In the genomic region with DNA sequence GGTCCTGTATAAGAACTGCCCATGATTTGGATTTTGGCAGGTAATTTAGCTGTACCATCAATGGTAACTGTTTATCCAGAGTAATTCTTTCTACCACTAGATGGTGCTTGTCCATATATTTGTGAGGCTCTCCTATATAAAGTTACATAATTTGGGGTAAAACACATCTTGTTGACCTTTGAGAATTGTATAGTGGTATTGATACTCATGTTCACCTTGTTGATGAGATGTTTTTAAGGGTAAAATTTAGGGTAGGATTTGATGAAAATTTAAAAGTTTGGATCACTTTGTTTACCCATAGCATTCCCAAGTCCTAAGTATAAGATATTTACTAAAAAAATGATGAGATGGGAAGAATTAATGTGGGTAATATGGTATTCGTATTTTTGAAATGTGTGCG, we compare ENCODE assay signal across 8 cellular contexts. TPM values are rescaled to one million over a fixed set of nuclear protein-coding genes. Genes with fewer than 3 reads are reported as not detected.
A peak's percentile ranks its signal among the peaks of the same experiment; 100 is the strongest.
DNase-seq lines count a peak whose midpoint lies in the region; ATAC-seq and TF ChIP-seq lines count a peak whose summit lies in the region.

No MANE protein-coding gene starts in this region.

- no peak overlapping the region for H3K9ac ChIP-seq in parathyroid adenoma

- H2AFZ ChIP-seq in parathyroid adenoma: no peak overlapping the region

- H3K79me2 ChIP-seq in parathyroid adenoma: peaks cover 14% of the 10 kb centered on the region

- TF ChIP-seq POLR2A in esophagus muscularis mucosa (IDR thresholded peaks at IDR 0.05; ENCODE audit: low read depth): no peak

- H3K4me3 Mint-ChIP-seq in activated CD4-positive, alpha-beta T cell treated with anti-CD3 and anti-CD28 coated beads, Interleukin-2, amount 10 ng/mL, durations not matched to agents 7 days and 5 days: no peak overlapping the region

- WGBS in esophagus muscularis mucosa: 82% methylated on average over 2 of the region's 2 CpGs

- CTCF ChIA-PET in activated CD4-positive, alpha-beta T cell treated with anti-CD3 and anti-CD28 coated beads, Interleukin-2, amount 10 ng/mL, durations not matched to agents 7 days and 5 days (lab: Charles Lee): interaction anchor here (0.7 to 1.6 kb wide), 6 partner anchors 11 to 128 kb away, joined by 3 to 4 read pairs (median 3); no protein-coding TSS in a partner anchor

- H3K27me3 ChIP-seq in esophagus muscularis mucosa: no peaks in the 10 kb centered on the region
- no peaks in the 10 kb centered on the region for H3K27me3 ChIP-seq in parathyroid adenoma (ENCODE audit: control insufficient read depth, insufficient read depth, low read length)

- no peaks in the 10 kb centered on the region for H3K36me3 Mint-ChIP-seq in activated CD4-positive, alpha-beta T cell treated with anti-CD3 and anti-CD28 coated beads, Interleukin-2, amount 10 ng/mL, durations not matched to agents 7 days and 5 days (ENCODE audit: low read depth)

- DNase-seq in AML-193 (lab: John Stamatoyannopoulos, UW) (peak; percentile 35 to 56), RKO (ENCODE audit: low spot score) (peak; percentile 70), esophagus muscularis mucosa (ENCODE audit: extremely low spot score) (no peak)
- no peak for DNase-seq in activated CD4-positive, alpha-beta T cell treated with anti-CD3 and anti-CD28 coated beads, Interleukin-2, amount 10 ng/mL, durations not matched to agents 7 days and 5 days

- TF ChIP-seq RAD21 in Ishikawa (IDR thresholded peaks at IDR 0.05; ENCODE audit: low read depth): peak; percentile 49

- H3K4me1 ChIP-seq in esophagus muscularis mucosa: peaks cover 0 to 3% (median 0%) of the 10 kb centered on the region in 4 donors
- no peaks in the 10 kb centered on the region for H3K4me1 ChIP-seq in parathyroid adenoma

- no peaks in the 10 kb centered on the region for H3K9me3 Mint-ChIP-seq in activated CD4-positive, alpha-beta T cell treated with anti-CD3 and anti-CD28 coated beads, Interleukin-2, amount 10 ng/mL, durations not matched to agents 7 days and 5 days

- peaks cover 1% of the 10 kb centered on the region for H3K4me1 Mint-ChIP-seq in activated CD4-positive, alpha-beta T cell treated with anti-CD3 and anti-CD28 coated beads, Interleukin-2, amount 10 ng/mL, durations not matched to agents 7 days and 5 days

- H3K9me3 ChIP-seq in esophagus muscularis mucosa (no peaks in the 10 kb centered on the region), parathyroid adenoma (ENCODE audit: control insufficient read depth, low read length) (no peaks in the 10 kb centered on the region)

- no peaks in the 10 kb centered on the region for H3K36me3 ChIP-seq in esophagus muscularis mucosa
- no peaks in the 10 kb centered on the region for H3K36me3 ChIP-seq in parathyroid adenoma (ENCODE audit: control insufficient read depth, insufficient read depth, low read length)

- no peak overlapping the region for H3K4me3 ChIP-seq in esophagus muscularis mucosa
- no peak overlapping the region for H3K4me3 ChIP-seq in parathyroid adenoma (ENCODE audit: low read depth, low read length)

- H3K4me2 ChIP-seq in parathyroid adenoma (ENCODE audit: low read length): no peak overlapping the region

- intact Hi-C loops in esophagus muscularis mucosa (cut with DNase I): loop anchor here (5.0 kb wide), 1 partner anchor 53 kb away; no protein-coding TSS in a partner anchor

- H3K27me3 Mint-ChIP-seq in activated CD4-positive, alpha-beta T cell treated with anti-CD3 and anti-CD28 coated beads, Interleukin-2, amount 10 ng/mL, durations not matched to agents 7 days and 5 days: no peaks in the 10 kb centered on the region

- H3K27ac ChIP-seq in esophagus muscularis mucosa (replicated peaks in 1 of 4) (no peak overlapping the region), parathyroid adenoma (no peak overlapping the region)

- ATAC-seq in GM18861 (IDR thresholded peaks at IDR 0.05; ENCODE audit: unreplicated experiment) (peak; percentile 55), HG03039 (IDR thresholded peaks at IDR 0.05; ENCODE audit: unreplicated experiment) (no peak)

- H3K27ac Mint-ChIP-seq in activated CD4-positive, alpha-beta T cell treated with anti-CD3 and anti-CD28 coated beads, Interleukin-2, amount 10 ng/mL, durations not matched to agents 7 days and 5 days: no peak overlapping the region

- POLR2A ChIA-PET in activated CD4-positive, alpha-beta T cell treated with anti-CD3 and anti-CD28 coated beads, Interleukin-2, amount 10 ng/mL, durations not matched to agents 7 days and 5 days (lab: Charles Lee): no interaction called here

- TF ChIP-seq CTCF in esophagus muscularis mucosa (IDR thresholded peaks at IDR 0.05) (peak; percentile 63 to 67 (median 63)), parathyroid adenoma (IDR thresholded peaks at IDR 0.05) (peak; percentile 67)

- TF ChIP-seq EP300 in Ishikawa (IDR thresholded peaks at IDR 0.05; ENCODE audit: borderline replicate concordance): no peak
- no peak for TF ChIP-seq EP300 in esophagus muscularis mucosa (IDR thresholded peaks at IDR 0.05)

TF ChIP-seq in Ishikawa, 13 proteins besides CTCF, POLR2A, EP300 and RAD21:
- TF ChIP-seq YY1 (IDR thresholded peaks at IDR 0.05; ENCODE audit: low read depth) (no peak), TAF1 (IDR thresholded peaks at IDR 0.05; ENCODE audit: low read depth) (no peak), TCF12 (IDR thresholded peaks at IDR 0.05; ENCODE audit: low read depth) (no peak), NFIC (IDR thresholded peaks at IDR 0.05) (no peak)
- TF ChIP-seq, protein P1, sequence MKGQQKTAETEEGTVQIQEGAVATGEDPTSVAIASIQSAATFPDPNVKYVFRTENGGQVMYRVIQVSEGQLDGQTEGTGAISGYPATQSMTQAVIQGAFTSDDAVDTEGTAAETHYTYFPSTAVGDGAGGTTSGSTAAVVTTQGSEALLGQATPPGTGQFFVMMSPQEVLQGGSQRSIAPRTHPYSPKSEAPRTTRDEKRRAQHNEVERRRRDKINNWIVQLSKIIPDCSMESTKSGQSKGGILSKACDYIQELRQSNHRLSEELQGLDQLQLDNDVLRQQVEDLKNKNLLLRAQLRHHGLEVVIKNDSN (IDR thresholded peaks at IDR 0.05): no peak
- TF ChIP-seq, protein P2, sequence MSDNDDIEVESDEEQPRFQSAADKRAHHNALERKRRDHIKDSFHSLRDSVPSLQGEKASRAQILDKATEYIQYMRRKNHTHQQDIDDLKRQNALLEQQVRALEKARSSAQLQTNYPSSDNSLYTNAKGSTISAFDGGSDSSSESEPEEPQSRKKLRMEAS (IDR thresholded peaks at IDR 0.05): no peak

RNA-seq across cellular contexts. Expression of a gene that starts 31.6 kb away (rescaled TPM):
- 10 to 100 TPM; 16.9 to 22.0 (median 18.2) TPM for total RNA-seq in esophagus muscularis mucosa
- 1 to 10 TPM; 5.2 to 7.0 TPM for total RNA-seq in activated CD4-positive, alpha-beta T cell treated with anti-CD3 and anti-CD28 coated beads, Interleukin-2, amount 10 ng/mL, durations not matched to agents 7 days and 5 days

Comparison
In these comparisons a context has a peak if more than half of its experiments do, and no peak if none do; other contexts are left out.
1. DNase-seq: peak in AML-193 (2 of 2) and RKO (single experiment); none in esophagus muscularis mucosa (single experiment) and activated CD4-positive, alpha-beta T cell treated with anti-CD3 and anti-CD28 coated beads, Interleukin-2, amount 10 ng/mL, durations not matched to agents 7 days and 5 days (single experiment).